ENCODE assay signal across 8 cellular contexts in the genomic region with DNA sequence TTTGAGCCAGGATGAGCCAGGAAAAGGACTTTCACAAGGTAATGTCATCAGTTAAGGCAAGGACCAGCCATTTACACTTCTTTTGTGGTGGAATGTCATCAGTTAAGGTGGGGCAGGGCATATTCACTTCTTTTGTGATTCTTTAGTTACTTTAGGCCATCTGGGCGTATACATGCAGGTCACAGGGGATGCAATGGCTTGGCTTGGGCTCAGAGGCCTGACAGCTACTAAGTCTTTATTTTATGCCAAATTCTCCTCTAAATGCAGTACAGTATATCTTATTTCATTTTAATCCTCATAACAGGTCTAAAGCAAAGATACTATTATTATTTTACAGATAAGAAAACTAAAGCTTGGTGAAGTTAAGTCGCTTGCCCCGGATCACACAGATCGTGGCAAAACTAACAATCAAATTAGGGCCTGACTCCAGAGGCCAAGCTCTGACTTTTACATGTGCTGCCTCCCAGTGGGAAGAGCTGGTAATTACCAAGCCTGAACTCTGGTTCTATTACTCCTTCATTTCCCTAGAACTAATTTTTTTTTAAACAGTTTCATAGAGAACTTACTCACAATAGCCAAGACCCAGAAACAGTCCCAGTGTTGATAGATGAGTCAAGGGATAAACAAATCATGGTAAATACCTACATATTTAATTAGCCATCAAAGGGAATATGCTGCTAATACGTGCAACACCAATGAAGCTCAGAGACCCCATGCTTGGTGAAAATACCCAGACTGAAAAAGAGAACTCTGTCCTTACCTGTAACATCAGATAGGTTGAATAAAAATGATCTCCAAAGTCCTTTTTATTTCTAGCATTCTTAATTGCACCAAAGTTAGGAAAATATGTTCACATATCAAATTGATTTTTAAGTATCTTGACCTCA. TPM values are rescaled to one million over a fixed set of nuclear protein-coding genes. Genes with fewer than 3 reads are reported as not detected.
A peak's percentile ranks its signal among the peaks of the same experiment; 100 is the strongest.
DNase-seq lines count a peak whose midpoint lies in the region; ATAC-seq and TF ChIP-seq lines count a peak whose summit lies in the region.

No MANE protein-coding gene starts in this region.

- H3K4me3 ChIP-seq in A673 (ENCODE audit: low read depth, low read length, poor library complexity, severe bottlenecking) (no peak overlapping the region), epithelial cell of proximal tubule (ENCODE audit: low read depth, low read length) (no peak overlapping the region)

- H3K4me1 ChIP-seq in A673 (ENCODE audit: insufficient read depth, low read length, poor library complexity, severe bottlenecking) = no peaks in the 10 kb centered on the region

- H3K27ac ChIP-seq in A673 (ENCODE audit: low read depth, low read length, poor library complexity, severe bottlenecking) = no peak overlapping the region

- no peaks in the 10 kb centered on the region for H3K36me3 ChIP-seq in A673 (ENCODE audit: insufficient read depth, low read length, poor library complexity, severe bottlenecking)

- no peaks in the 10 kb centered on the region for H3K9me3 Mint-ChIP-seq in activated CD4-positive, alpha-beta T cell treated with anti-CD3 and anti-CD28 coated beads, Interleukin-2, amount 10 ng/mL, durations not matched to agents 7 days and 5 days
- H3K9me3 Mint-ChIP-seq in naive B cell (no peaks in the 10 kb centered on the region), type B pancreatic cell (no peaks in the 10 kb centered on the region)

- CTCF ChIA-PET in A673 (lab: Charles Lee) = interaction anchor here (1.2 to 1.8 kb wide), 5 partner anchors 11 to 936 kb away, joined by 3 to 47 read pairs (median 5); no protein-coding TSS in a partner anchor
- CTCF ChIA-PET in activated CD4-positive, alpha-beta T cell treated with anti-CD3 and anti-CD28 coated beads, Interleukin-2, amount 10 ng/mL, durations not matched to agents 7 days and 5 days (lab: Charles Lee) = interaction anchor here (1.0 to 1.5 kb wide), 6 partner anchors 9 to 935 kb away, joined by 3 to 4 read pairs (median 4); no protein-coding TSS in a partner anchor

- peak; percentile 73 for DNase-seq in A673 (ENCODE audit: low spot score)
- DNase-seq in GM10266 (ENCODE audit: extremely low spot score) = peak; percentile 55
- DNase-seq in NCI-H1694 treated with DMSO at 0.1 percent for 48 hours (lab: John Stamatoyannopoulos, UW) = peak; percentile 7
- peak; percentile 56 for DNase-seq in activated CD4-positive, alpha-beta T cell treated with anti-CD3 and anti-CD28 coated beads, Interleukin-2, amount 10 ng/mL, durations not matched to agents 7 days and 5 days
- no peak for DNase-seq in epithelial cell of proximal tubule (ENCODE audit: low read depth)
- DNase-seq in naive B cell = peak; percentile 25
- DNase-seq in type B pancreatic cell (ENCODE audit: extremely low spot score, unreplicated experiment) = no peak

- no peaks in the 10 kb centered on the region for H3K9me3 ChIP-seq in A673 (ENCODE audit: low read depth, low read length, poor library complexity, severe bottlenecking)

- H3K36me3 Mint-ChIP-seq in activated CD4-positive, alpha-beta T cell treated with anti-CD3 and anti-CD28 coated beads, Interleukin-2, amount 10 ng/mL, durations not matched to agents 7 days and 5 days (ENCODE audit: low read depth) = no peaks in the 10 kb centered on the region
- no peaks in the 10 kb centered on the region for H3K36me3 Mint-ChIP-seq in naive B cell
- no peaks in the 10 kb centered on the region for H3K36me3 Mint-ChIP-seq in type B pancreatic cell

- H3K4me3 Mint-ChIP-seq in activated CD4-positive, alpha-beta T cell treated with anti-CD3 and anti-CD28 coated beads, Interleukin-2, amount 10 ng/mL, durations not matched to agents 7 days and 5 days = no peak overlapping the region
- H3K4me3 Mint-ChIP-seq in naive B cell (no peak overlapping the region), type B pancreatic cell (no peak overlapping the region)

- H3K27me3 Mint-ChIP-seq in activated CD4-positive, alpha-beta T cell treated with anti-CD3 and anti-CD28 coated beads, Interleukin-2, amount 10 ng/mL, durations not matched to agents 7 days and 5 days = peaks cover 3% of the 10 kb centered on the region
- H3K27me3 Mint-ChIP-seq in naive B cell = peaks cover 0 to 7% (median 3%) of the 10 kb centered on the region in 3 donors
- H3K27me3 Mint-ChIP-seq in type B pancreatic cell = no peaks in the 10 kb centered on the region

- POLR2A ChIA-PET in A673 (lab: Charles Lee; ENCODE audit: low non-redundant PET) = interaction anchor here (0.6 kb wide), 1 partner anchor 409 kb away, joined by 3 read pairs; no protein-coding TSS in a partner anchor
- POLR2A ChIA-PET in activated CD4-positive, alpha-beta T cell treated with anti-CD3 and anti-CD28 coated beads, Interleukin-2, amount 10 ng/mL, durations not matched to agents 7 days and 5 days (lab: Charles Lee) = interaction anchor here (0.6 kb wide), 1 partner anchor 301 kb away, joined by 3 read pairs; no protein-coding TSS in a partner anchor

- no peaks in the 10 kb centered on the region for H3K4me1 Mint-ChIP-seq in activated CD4-positive, alpha-beta T cell treated with anti-CD3 and anti-CD28 coated beads, Interleukin-2, amount 10 ng/mL, durations not matched to agents 7 days and 5 days
- H3K4me1 Mint-ChIP-seq in naive B cell (peaks cover 0 to 3% (median 1%) of the 10 kb centered on the region in 3 donors), type B pancreatic cell (ENCODE audit: unreplicated experiment) (no peaks in the 10 kb centered on the region)

- TF ChIP-seq CTCF in A673 (conservative IDR thresholded peaks at IDR 0.05; ENCODE audit: low read depth, low read length) (peak; percentile 81), GM10266 (IDR thresholded peaks at IDR 0.05; ENCODE audit: control insufficient read depth, insufficient read depth, low read depth, missing control alignments) (peak; percentile 79), epithelial cell of proximal tubule (conservative IDR thresholded peaks at IDR 0.05; ENCODE audit: low read depth, low read length) (peak; percentile 83), type B pancreatic cell (conservative IDR thresholded peaks at IDR 0.05) (peak; percentile 89)

- BruUV-seq in A673 (replicated peaks; lab: Mats Ljungman, UMichigan) = no TSS peak

- ATAC-seq in HG02588 (IDR thresholded peaks at IDR 0.05; ENCODE audit: unreplicated experiment) (peak; percentile 77), naive B cell (ENCODE audit: low read depth in 2 of 2) (peak; percentile 56 to 67)

- intact Hi-C loops in A673 (cut with micrococcal nuclease; ENCODE audit: unreplicated experiment) = loop anchor here (1.0 kb wide), 1 partner anchor 935 kb away; no protein-coding TSS in a partner anchor

- no peak overlapping the region for H3K27ac Mint-ChIP-seq in activated CD4-positive, alpha-beta T cell treated with anti-CD3 and anti-CD28 coated beads, Interleukin-2, amount 10 ng/mL, durations not matched to agents 7 days and 5 days
- H3K27ac Mint-ChIP-seq in naive B cell (no peak overlapping the region), type B pancreatic cell (no peak overlapping the region)

- no peaks in the 10 kb centered on the region for H3K27me3 ChIP-seq in A673 (replicated peaks; ENCODE audit: insufficient read depth, low read depth, low read length, poor library complexity)

RNA-seq across cellular contexts. Expression of a gene that starts 35.4 kb away (rescaled TPM):
- 5.6 and 7.3 TPM in 2 replicates for total RNA-seq in A673 (2021)
- total RNA-seq in activated CD4-positive, alpha-beta T cell treated with anti-CD3 and anti-CD28 coated beads, Interleukin-2, amount 10 ng/mL, durations not matched to agents 7 days and 5 days = 1 to 10 TPM; 3.0 to 5.1 TPM
- total RNA-seq in epithelial cell of proximal tubule = 4.8 and 9.2 TPM in 2 replicates
- polyA plus RNA-seq in naive B cell (ENCODE audit: low read depth in 6 of 6) = 1 to 10 TPM in 5 of 6 donors, under 1 TPM in 1; 0.69 to 6.9 (median 2.8) TPM
- 4.5 and 8.1 TPM in 2 replicates for total RNA-seq in type B pancreatic cell (ENCODE audit: low replicate concordance)

RNA-seq across cellular contexts. Expression of a gene that starts 55.5 kb away (rescaled TPM):
- total RNA-seq in A673 (2021) (182 and 193 TPM in 2 replicates), epithelial cell of proximal tubule (135 and 162 TPM in 2 replicates), type B pancreatic cell (ENCODE audit: low replicate concordance) (83.6 and 99.3 TPM in 2 replicates)
- total RNA-seq in activated CD4-positive, alpha-beta T cell treated with anti-CD3 and anti-CD28 coated beads, Interleukin-2, amount 10 ng/mL, durations not matched to agents 7 days and 5 days = 100 to 1,000 TPM; 104 to 127 TPM
- 100 to 1,000 TPM; 214 to 299 (median 259) TPM for polyA plus RNA-seq in naive B cell (ENCODE audit: low read depth in 6 of 6)

RNA-seq across cellular contexts. Expression of a gene that starts 55.8 kb away (rescaled TPM):
- 88.3 and 102 TPM in 2 replicates for total RNA-seq in A673 (2021)
- total RNA-seq in activated CD4-positive, alpha-beta T cell treated with anti-CD3 and anti-CD28 coated beads, Interleukin-2, amount 10 ng/mL, durations not matched to agents 7 days and 5 days = 10 to 100 TPM; 50.2 to 50.3 TPM
- 91.7 and 97.2 TPM in 2 replicates for total RNA-seq in epithelial cell of proximal tubule
- 10 to 100 TPM; 19.8 to 55.5 (median 45.4) TPM for polyA plus RNA-seq in naive B cell (ENCODE audit: low read depth in 6 of 6)
- total RNA-seq in type B pancreatic cell (ENCODE audit: low replicate concordance) = 57.6 and 62.8 TPM in 2 replicates

Comparison
In these comparisons a context has a peak if more than half of its experiments do, and no peak if none do; other contexts are left out.
1. DNase-seq: peak in A673 (single experiment), GM10266 (single experiment), NCI-H1694 treated with DMSO at 0.1 percent for 48 hours (single experiment), activated CD4-positive, alpha-beta T cell treated with anti-CD3 and anti-CD28 coated beads, Interleukin-2, amount 10 ng/mL, durations not matched to agents 7 days and 5 days (single experiment) and naive B cell (single experiment); none in epithelial cell of proximal tubule (single experiment) and type B pancreatic cell (single experiment).
2. Peak in every context shown above with its lines, with median percentiles within 50 percentile points of each other: CTCF ChIP-seq.